1 cellular context compared by ENCODE assay signal in the genomic region with DNA sequence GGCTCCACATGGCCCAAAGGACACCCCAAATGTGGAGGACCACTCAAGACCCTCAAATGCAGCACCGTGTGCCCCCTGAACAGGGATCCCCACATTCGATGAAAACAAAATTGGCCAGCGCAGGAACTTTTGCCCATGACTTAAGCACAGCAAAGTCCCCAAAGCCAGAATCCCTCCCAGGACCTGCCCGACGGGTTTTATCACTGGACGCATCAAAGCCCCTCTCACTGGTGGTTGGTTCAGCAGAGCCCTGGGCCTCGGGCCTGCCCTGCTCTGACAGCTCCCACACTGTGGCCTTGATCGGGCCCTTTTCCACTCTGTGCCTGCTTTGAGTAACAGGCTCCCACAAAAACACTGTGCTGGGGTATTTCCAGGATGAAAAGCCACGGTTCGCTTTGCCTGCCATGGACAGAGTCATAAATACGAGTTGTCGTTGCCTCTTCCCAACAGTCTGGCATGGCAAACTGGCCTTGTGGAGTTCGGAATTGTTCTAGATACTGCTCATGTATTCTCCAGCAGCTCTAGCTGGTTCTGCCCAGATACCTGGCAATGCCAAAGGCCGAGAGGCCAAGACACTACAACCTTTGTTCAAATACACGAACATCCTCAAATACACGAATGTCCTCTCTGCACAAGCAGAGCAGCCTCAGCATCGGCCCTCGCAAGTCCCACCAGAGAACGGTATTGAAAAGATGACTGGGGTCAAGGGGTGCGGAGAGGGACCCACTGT.
TF ChIP-seq lines count a peak whose summit lies in the region.

No MANE protein-coding gene starts in this region.

TF ChIP-seq in HCT116, 20 proteins besides CTCF, POLR2A, EP300 and RAD21:
- TF ChIP-seq, protein P1, sequence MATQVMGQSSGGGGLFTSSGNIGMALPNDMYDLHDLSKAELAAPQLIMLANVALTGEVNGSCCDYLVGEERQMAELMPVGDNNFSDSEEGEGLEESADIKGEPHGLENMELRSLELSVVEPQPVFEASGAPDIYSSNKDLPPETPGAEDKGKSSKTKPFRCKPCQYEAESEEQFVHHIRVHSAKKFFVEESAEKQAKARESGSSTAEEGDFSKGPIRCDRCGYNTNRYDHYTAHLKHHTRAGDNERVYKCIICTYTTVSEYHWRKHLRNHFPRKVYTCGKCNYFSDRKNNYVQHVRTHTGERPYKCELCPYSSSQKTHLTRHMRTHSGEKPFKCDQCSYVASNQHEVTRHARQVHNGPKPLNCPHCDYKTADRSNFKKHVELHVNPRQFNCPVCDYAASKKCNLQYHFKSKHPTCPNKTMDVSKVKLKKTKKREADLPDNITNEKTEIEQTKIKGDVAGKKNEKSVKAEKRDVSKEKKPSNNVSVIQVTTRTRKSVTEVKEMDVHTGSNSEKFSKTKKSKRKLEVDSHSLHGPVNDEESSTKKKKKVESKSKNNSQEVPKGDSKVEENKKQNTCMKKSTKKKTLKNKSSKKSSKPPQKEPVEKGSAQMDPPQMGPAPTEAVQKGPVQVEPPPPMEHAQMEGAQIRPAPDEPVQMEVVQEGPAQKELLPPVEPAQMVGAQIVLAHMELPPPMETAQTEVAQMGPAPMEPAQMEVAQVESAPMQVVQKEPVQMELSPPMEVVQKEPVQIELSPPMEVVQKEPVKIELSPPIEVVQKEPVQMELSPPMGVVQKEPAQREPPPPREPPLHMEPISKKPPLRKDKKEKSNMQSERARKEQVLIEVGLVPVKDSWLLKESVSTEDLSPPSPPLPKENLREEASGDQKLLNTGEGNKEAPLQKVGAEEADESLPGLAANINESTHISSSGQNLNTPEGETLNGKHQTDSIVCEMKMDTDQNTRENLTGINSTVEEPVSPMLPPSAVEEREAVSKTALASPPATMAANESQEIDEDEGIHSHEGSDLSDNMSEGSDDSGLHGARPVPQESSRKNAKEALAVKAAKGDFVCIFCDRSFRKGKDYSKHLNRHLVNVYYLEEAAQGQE (IDR thresholded peaks at IDR 0.05; ENCODE audit: low read depth) = no peak
- TF ChIP-seq SIN3A (IDR thresholded peaks at IDR 0.05; ENCODE audit: low read depth) = no peak
- TF ChIP-seq EZH2 (IDR thresholded peaks at IDR 0.05) = no peak
- no peak for TF ChIP-seq JUND (IDR thresholded peaks at IDR 0.05)
